27 cellular contexts compared by ENCODE assay signal in genomic region chr5:167311340-167311739, GRCh38.
"Had no signal": no experiment of that assay in that cellular context is flagged by ENCODE, and none has a peak within 500 bp of the region (broad histone marks: within the 10 kb centered on the region; RNA-seq: fewer than 3 reads in every experiment).

No MANE protein-coding gene starts in this region.

- H3K27ac ChIP-seq: stomach, suprapubic skin, testis, thoracic aorta, thyroid gland, tibial artery, tibial nerve, transverse colon, upper lobe of left lung, upper lobe of right lung, uterus, vagina had no signal

- H3K9me3 ChIP-seq: stomach, suprapubic skin, testis, thoracic aorta, thyroid gland, tibial artery, tibial nerve, transverse colon, upper lobe of left lung, upper lobe of right lung, uterus, vagina had no signal

- FAIRE-seq: urothelium cell line had no signal

- H3K4me1 ChIP-seq: stomach, suprapubic skin, thyroid gland, tibial artery, tibial nerve, transverse colon, upper lobe of left lung, upper lobe of right lung, uterus, vagina had no signal

- ATAC-seq: stimulated activated effector memory CD8-positive, alpha-beta T cell treated with anti-CD3 and anti-CD28 coated beads, Interleukin-12 subunit alpha, Interleukin-12 subunit beta, amount 100 ng/mL, for 72 hours; stimulated activated memory B cell treated with anti-CD40 and anti-IgM and Interleukin-4, amounts not matched to agents 10 μg/mL and 1 μg/mL and 100 μg/mL, for 72 hours; stimulated activated naive B cell treated with anti-CD40 and anti-IgM and Interleukin-4, amounts not matched to agents 10 μg/mL and 1 μg/mL and 100 μg/mL, for 72 hours; stimulated activated naive CD8-positive, alpha-beta T cell treated with anti-CD3 and anti-CD28 coated beads, Interleukin-15, amount 100 ng/mL, for 72 hours; stimulated activated naive CD8-positive, alpha-beta T cell treated with anti-CD3 and anti-CD28 coated beads, Interleukin-15, Interleukin-2, amounts not matched to agents 100 U/mL and 50 U/mL, for 24 hours; upper lobe of right lung had no signal

- H3K27me3 ChIP-seq: stomach, suprapubic skin, testis, thyroid gland, tibial artery, tibial nerve, transverse colon, upper lobe of left lung, upper lobe of right lung, uterus, vagina had no signal

- DNase-seq: stimulated activated CD4-positive, alpha-beta T cell treated with anti-CD3 and anti-CD28 coated beads, Interleukin-2, amount 100 ng/mL, for 48 hours; stimulated activated CD4-positive, alpha-beta T cell treated with anti-CD3 and anti-CD28 coated beads, Interleukin-4, amount 100 ng/mL, for 1 hour; stimulated activated CD4-positive, alpha-beta T cell treated with anti-CD3 and anti-CD28 coated beads, Interleukin-4, amount 100 ng/mL, for 24 hours; stimulated activated CD4-positive, alpha-beta T cell treated with anti-CD3 and anti-CD28 coated beads, Interleukin-4, amount 100 ng/mL, for 4 hours; stimulated activated CD8-positive, alpha-beta memory T cell treated with anti-CD3 and anti-CD28 coated beads, Interleukin-4, amount 100 ng/mL, for 48 hours; stimulated activated naive B cell treated with anti-CD40 and anti-IgM and Interleukin-4, amounts not matched to agents 10 μg/mL and 1 μg/mL and 100 μg/mL, for 72 hours; stimulated activated naive CD4-positive, alpha-beta T cell; stimulated activated naive CD4-positive, alpha-beta T cell treated with Interleukin-2 at 50 U/mL for 16 hours; stimulated activated naive CD8-positive, alpha-beta T cell treated with anti-CD3 and anti-CD28 coated beads, Interleukin-15, amount 100 ng/mL, for 72 hours; stimulated activated naive CD8-positive, alpha-beta T cell treated with anti-CD3 and anti-CD28 coated beads, Interleukin-15, Interleukin-2, amounts not matched to agents 100 U/mL and 50 U/mL, for 24 hours; stomach; substantia nigra; testis; thyroid gland; tibial artery; transverse colon; trophoblast cell; upper lobe of left lung; upper lobe of right lung; uterus had no signal

- H3K4me3 ChIP-seq: stomach, suprapubic skin, testis, thoracic aorta, thyroid gland, tibial artery, tibial nerve, transverse colon, upper lobe of left lung, upper lobe of right lung, uterus, vagina had no signal

- H3K36me3 ChIP-seq: stomach, suprapubic skin, thoracic aorta, thyroid gland, tibial artery, tibial nerve, transverse colon, upper lobe of left lung, upper lobe of right lung, uterus, vagina had no signal
